In genomic region chrX:153930011-153930910, GRCh38 we compare ENCODE assay signal across 23 cellular contexts. TPM values are rescaled to one million over a fixed set of nuclear protein-coding genes. Genes with fewer than 3 reads are reported as not detected.
DNase-seq lines count a peak whose midpoint lies in the region; ATAC-seq and TF ChIP-seq lines count a peak whose summit lies in the region.
"Had no signal": no experiment of that assay in that cellular context is flagged by ENCODE, and none has a peak within 500 bp of the region (broad histone marks: within the 10 kb centered on the region; RNA-seq: fewer than 3 reads in every experiment).

No MANE protein-coding gene starts in this region.

- H3K4me1 ChIP-seq in heart right ventricle (peaks cover 0 to 56% (median 44%) of the 10 kb centered on the region in 9 donors), Loucy (ENCODE audit: insufficient read depth, low read length, poor library complexity, severe bottlenecking) (peaks cover 13% of the 10 kb centered on the region), transverse colon (peaks cover 7 to 32% (median 22%) of the 10 kb centered on the region in 4 donors)

- no peak overlapping the region for H3K4me3 Mint-ChIP-seq in chondrocyte (ENCODE audit: unreplicated experiment)
- H3K4me3 Mint-ChIP-seq: neural progenitor cell had no signal

- intact Hi-C loops in heart right ventricle (cut with DNase I) (no loop called here), cardiac septum (cut with DNase I) (no loop called here), transverse colon (cut with DNase I; ENCODE audit: low total_unique reads) (no loop called here)

- H2AFZ ChIP-seq in Loucy (ENCODE audit: low read length): no peak overlapping the region
- H2AFZ ChIP-seq: neural progenitor cell had no signal

- H3K9me3 Mint-ChIP-seq in chondrocyte (ENCODE audit: low read depth): no peaks in the 10 kb centered on the region
- H3K9me3 Mint-ChIP-seq: IgD-negative memory B cell had no signal

- peak overlapping the region; percentile 71 for H3K4me2 ChIP-seq in Loucy (ENCODE audit: low read depth, low read length, poor library complexity, severe bottlenecking)
- H3K4me2 ChIP-seq: neural progenitor cell had no signal

- no peaks in the 10 kb centered on the region for H4K20me1 ChIP-seq in Loucy (ENCODE audit: insufficient read depth, low read length, poor library complexity, severe bottlenecking)

- no peak for ATAC-seq in heart right ventricle
- no peak for ATAC-seq in HG03378 (IDR thresholded peaks at IDR 0.05; ENCODE audit: unreplicated experiment)
- no peak for ATAC-seq in left lobe of liver
- ATAC-seq in GM19463 (IDR thresholded peaks at IDR 0.05; ENCODE audit: unreplicated experiment): no peak
- ATAC-seq: psoas muscle had no signal

- no peak for TF ChIP-seq POLR2A in transverse colon (IDR thresholded peaks at IDR 0.05)

- H3K4me1 Mint-ChIP-seq in chondrocyte (ENCODE audit: low read depth): peaks cover 31% of the 10 kb centered on the region

- H3K9ac ChIP-seq in Loucy (ENCODE audit: low read depth, low read length, poor library complexity, severe bottlenecking): no peak overlapping the region
- H3K9ac ChIP-seq: neural progenitor cell had no signal

- H3K9me2 ChIP-seq in Loucy (replicated peaks; ENCODE audit: low read depth, low read length): no peaks in the 10 kb centered on the region

- no peaks in the 10 kb centered on the region for H3K9me3 ChIP-seq in heart right ventricle
- H3K9me3 ChIP-seq in Loucy (ENCODE audit: insufficient read depth, low read depth, low read length): no peaks in the 10 kb centered on the region
- H3K9me3 ChIP-seq in transverse colon: no peaks in the 10 kb centered on the region
- H3K9me3 ChIP-seq: psoas muscle, tibial nerve had no signal

- in situ Hi-C loops in transverse colon (cut with MboI; ENCODE audit: low pct_ligation_motif_present in 1 of 4, low pct_unique_long_range_greater_than_20kb in 1 of 4, low sequenced_read_pairs in 3 of 4): loop anchor here in 1 of 4 donors (25.0 kb wide), 2 partner anchors 143 to 968 kb away; partner anchors contain the start of genes IDH3G, SRPK3 and SSR4

- H3K27ac Mint-ChIP-seq in chondrocyte (ENCODE audit: unreplicated experiment): peak overlapping the region; percentile 27
- H3K27ac Mint-ChIP-seq: neural progenitor cell had no signal

- H3K27ac ChIP-seq in heart right ventricle (peak overlapping the region in 7 of 10 donors; percentile 23 to 99 (median 75)), transverse colon (peak overlapping the region in 3 of 4 donors; percentile 75 to 86 (median 76))
- H3K27ac ChIP-seq: brain microvascular endothelial cell, neural progenitor cell, psoas muscle, tibial nerve had no signal

- TF ChIP-seq CTCF in heart right ventricle (IDR thresholded peaks at IDR 0.05) (no peak), Loucy (conservative IDR thresholded peaks at IDR 0.05; ENCODE audit: low read length) (no peak), chondrocyte (IDR thresholded peaks at IDR 0.05) (no peak), transverse colon (IDR thresholded peaks at IDR 0.05) (no peak)

- H3K79me2 ChIP-seq in Loucy (ENCODE audit: insufficient read depth, low read length): peaks cover 55% of the 10 kb centered on the region

- no peaks in the 10 kb centered on the region for H3K27me3 Mint-ChIP-seq in chondrocyte (ENCODE audit: low read depth)
- H3K27me3 Mint-ChIP-seq: IgD-negative memory B cell had no signal

- H3K27me3 ChIP-seq in heart right ventricle (peaks cover 0 to 16% (median 0%) of the 10 kb centered on the region in 7 donors), Loucy (ENCODE audit: insufficient read depth, low read length, poor library complexity, severe bottlenecking) (no peaks in the 10 kb centered on the region), transverse colon (no peaks in the 10 kb centered on the region)
- H3K27me3 ChIP-seq: brain microvascular endothelial cell had no signal

- WGBS in heart right ventricle, 2 donors: 87 to 88% methylated on average over 30 to 31 of the region's 31 CpGs
- WGBS in transverse colon (ENCODE audit: low coverage in 1 of 2), 2 donors: 87% methylated on average over 31 of the region's 31 CpGs; no CpG with 5 or more reads in 1 of the 2 donors

- DNase-seq in heart right ventricle: no peak
- DNase-seq in cardiac septum (ENCODE audit: low spot score): no peak
- DNase-seq in chondrocyte (ENCODE audit: low spot score): no peak
- no peak for DNase-seq in transverse colon
- no peak for DNase-seq in left lobe of liver (ENCODE audit: low spot score)
- DNase-seq: activated CD4-positive, alpha-beta T cell treated with anti-CD3 and anti-CD28 coated beads, Interleukin-2, amount 50 U/mL, for 48 hours; activated T-cell treated with anti-CD3 and anti-CD28 coated beads, Interleukin-2, amount 50 U/mL, for 48 hours; brain microvascular endothelial cell; head of caudate nucleus; NCI-H526 treated with DMSO at 0.1 percent for 48 hours; psoas muscle; SHP77 treated with DMSO at 0.1 percent for 48 hours; stimulated activated CD4-positive, alpha-beta T cell treated with anti-CD3 and anti-CD28 coated beads, Interleukin-1b, Interleukin-23, amount 100 ng/mL, for 48 hours; stimulated activated naive CD4-positive, alpha-beta T cell treated with Interleukin-2 at 50 U/mL for 16 hours had no signal

- no peak for TF ChIP-seq EP300 in transverse colon (IDR thresholded peaks at IDR 0.05; ENCODE audit: low read depth)

- H3K36me3 ChIP-seq in heart right ventricle (peaks cover 0 to 40% (median 0%) of the 10 kb centered on the region in 9 donors), Loucy (ENCODE audit: insufficient read depth, low read length) (no peaks in the 10 kb centered on the region), transverse colon (no peaks in the 10 kb centered on the region)
- H3K36me3 ChIP-seq: neural progenitor cell had no signal

- H3F3A ChIP-seq in Loucy (ENCODE audit: low read depth): peaks cover 7% of the 10 kb centered on the region; the same call in 1 of the 2 replicates

- no peak overlapping the region for H3K4me3 ChIP-seq in heart right ventricle
- H3K4me3 ChIP-seq in Loucy (ENCODE audit: low read length, poor library complexity, severe bottlenecking): no peak overlapping the region
- no peak overlapping the region for H3K4me3 ChIP-seq in transverse colon
- H3K4me3 ChIP-seq: coronary artery, neural progenitor cell, psoas muscle, tibial nerve had no signal

- peaks cover 4% of the 10 kb centered on the region for H3K36me3 Mint-ChIP-seq in chondrocyte (ENCODE audit: low read depth)

RNA-seq across cellular contexts. Expression of gene ARHGAP4, which starts 4.2 kb away (rescaled TPM):
- total RNA-seq in heart right ventricle: 10 to 100 TPM in 4 of 10 donors, 1 to 10 TPM in 6; 5.5 to 25.3 (median 8.2) TPM
- polyA plus RNA-seq in heart right ventricle: 10 to 100 TPM; 19.1 to 65.5 TPM
- 22.9 TPM for total RNA-seq in cardiac septum
- total RNA-seq in chondrocyte: 2.8 to 3.7 TPM (median 3.1 TPM) in 3 replicates
- 10 to 100 TPM; 44.9 to 52.4 (median 49.9) TPM for total RNA-seq in transverse colon
- total RNA-seq in left lobe of liver: 8.1 TPM

RNA-seq across cellular contexts. Expression of gene NAA10, which starts 4.6 kb away (rescaled TPM):
- total RNA-seq in heart right ventricle (10 to 100 TPM; 46.9 to 88.9 (median 54.5) TPM), cardiac septum (87.2 TPM), chondrocyte (89.5 to 99.8 TPM (median 91.4 TPM) in 3 replicates), transverse colon (10 to 100 TPM; 29.9 to 57.2 (median 47.4) TPM), left lobe of liver (38.0 TPM)
- polyA plus RNA-seq in heart right ventricle: 100 to 1,000 TPM; 151 to 228 TPM

RNA-seq across cellular contexts. Expression of gene RENBP, which starts 14.2 kb away (rescaled TPM):
- total RNA-seq in heart right ventricle (10 to 100 TPM in 4 of 10 donors, 1 to 10 TPM in 6; 7.0 to 17.0 (median 9.6) TPM), cardiac septum (8.6 TPM), chondrocyte (6.5 to 13.4 TPM (median 13.1 TPM) in 3 replicates), transverse colon (10 to 100 TPM in 1 of 4 donors, 1 to 10 TPM in 2, not detected in 1; 4.6 to 13.1 (median 7.2) TPM), left lobe of liver (5.5 TPM)
- polyA plus RNA-seq in heart right ventricle: 10 to 100 TPM in 1 of 2 donors, 1 to 10 TPM in 1; 6.0 to 16.6 TPM

RNA-seq across cellular contexts. Expression of gene AVPR2, which starts 25.8 kb away (rescaled TPM):
- total RNA-seq in heart right ventricle (1 to 10 TPM; 1.4 to 4.9 (median 2.1) TPM), cardiac septum (3.3 TPM), chondrocyte (not detected in 3 replicates), transverse colon (10 to 100 TPM in 1 of 4 donors, 1 to 10 TPM in 1, under 1 TPM in 1, not detected in 1; 0.41 to 72.2 (median 9.8) TPM), left lobe of liver (not detected)
- 1 to 10 TPM; 6.6 to 8.9 TPM for polyA plus RNA-seq in heart right ventricle
- total RNA-seq: liver, mononuclear cell had no signal
- polyA plus RNA-seq: IgD-negative memory B cell had no signal

RNA-seq across cellular contexts. Expression of gene HCFC1, which starts 41.4 kb away (rescaled TPM):
- total RNA-seq in heart right ventricle: 10 to 100 TPM; 26.5 to 41.6 (median 31.7) TPM
- 10 to 100 TPM; 12.3 to 13.9 TPM for polyA plus RNA-seq in heart right ventricle
- total RNA-seq in cardiac septum: 39.5 TPM
- 60.1 to 89.9 TPM (median 67.2 TPM) in 3 replicates for total RNA-seq in chondrocyte
- total RNA-seq in transverse colon: 10 to 100 TPM; 34.0 to 68.5 (median 49.8) TPM
- total RNA-seq in left lobe of liver: 17.2 TPM
